ENCODE assay signal across 8 cellular contexts in genomic region chr4:61200195-61200990, GRCh38. TPM values are rescaled to one million over a fixed set of nuclear protein-coding genes. Genes with fewer than 3 reads are reported as not detected.
DNase-seq lines count a peak whose midpoint lies in the region; TF ChIP-seq lines count a peak whose summit lies in the region.

Gene ADGRL3, plus strand, starts transcription at chr4:61200326.

- H3K4me1 ChIP-seq in Peyer's patch: no peaks in the 10 kb centered on the region
- H3K4me1 ChIP-seq in neuron (ENCODE audit: insufficient read depth, low read length): peaks cover 10% of the 10 kb centered on the region
- H3K4me1 ChIP-seq in OCI-LY7 (ENCODE audit: insufficient read depth, low read length, poor library complexity, severe bottlenecking): no peaks in the 10 kb centered on the region

- POLR2A ChIA-PET in OCI-LY7 (lab: Charles Lee): no interaction called here

- peaks cover 0 to 9% of the 10 kb centered on the region in 2 donors for H3K27me3 ChIP-seq in Peyer's patch
- no peaks in the 10 kb centered on the region for H3K27me3 ChIP-seq in neuron (ENCODE audit: insufficient read depth, low read length)

- no peak for TF ChIP-seq CTCF in Peyer's patch (IDR thresholded peaks at IDR 0.05)
- TF ChIP-seq CTCF in foreskin fibroblast (IDR thresholded peaks at IDR 0.05; ENCODE audit: low read depth, low read length): no peak
- no peak for TF ChIP-seq CTCF in OCI-LY7 (conservative IDR thresholded peaks at IDR 0.05; ENCODE audit: low read length)

- DNase-seq in HuH-7 (ENCODE audit: low spot score): peak; percentile 15
- DNase-seq in Peyer's patch: peak in 2 of 3 donors; percentile 41 to 48
- peak in 1 of 2 donors; percentile 54 for DNase-seq in foreskin fibroblast
- DNase-seq in AML-193 (lab: John Stamatoyannopoulos, UW): no peak
- no peak for DNase-seq in OCI-LY7 (ENCODE audit: low spot score)
- no peak for DNase-seq in cortex of kidney (lab: John Stamatoyannopoulos, UW)
- no peak for DNase-seq in GM19238 (ENCODE audit: insufficient read length, low spot score)

- no peaks in the 10 kb centered on the region for H3K79me2 ChIP-seq in OCI-LY7 (ENCODE audit: insufficient read depth, low read depth, low read length)

- CTCF ChIA-PET in OCI-LY7 (lab: Charles Lee; ENCODE audit: unreplicated experiment): no interaction called here

- H4K20me1 ChIP-seq in OCI-LY7 (ENCODE audit: insufficient read depth, low read length): no peaks in the 10 kb centered on the region

- no peaks in the 10 kb centered on the region for H3K9me2 ChIP-seq in OCI-LY7 (ENCODE audit: insufficient read depth, low read length)

- peak within 1 kb of the TSS; percentile 28 to 58 (median 42) for H3K4me3 ChIP-seq in Peyer's patch
- peak within 1 kb of the TSS; percentile 19 to 40 for H3K4me3 ChIP-seq in foreskin fibroblast (ENCODE audit: low read depth in 1 of 2, low read length in 2 of 2)
- peak within 1 kb of the TSS; percentile 82 for H3K4me3 ChIP-seq in neuron (ENCODE audit: low read length)
- H3K4me3 ChIP-seq in OCI-LY7 (ENCODE audit: low read depth, low read length, poor library complexity, severe bottlenecking): no peak within 1 kb of the TSS

- H3K9me3 ChIP-seq in Peyer's patch: no peaks in the 10 kb centered on the region
- H3K9me3 ChIP-seq in neuron (ENCODE audit: low read length): no peaks in the 10 kb centered on the region
- H3K9me3 ChIP-seq in OCI-LY7 (ENCODE audit: low read length): no peaks in the 10 kb centered on the region

- intact Hi-C loops in OCI-LY7 (cut with micrococcal nuclease; ENCODE audit: unreplicated experiment): no loop called here

- no peak for TF ChIP-seq POLR2A in Peyer's patch (IDR thresholded peaks at IDR 0.05)

- BruUV-seq in OCI-LY7 (replicated peaks; lab: Mats Ljungman, UMichigan): no TSS peak

- no peak within 1 kb of the TSS for H3K4me2 ChIP-seq in OCI-LY7 (ENCODE audit: low read length)

- H3K36me3 ChIP-seq in Peyer's patch (no peaks in the 10 kb centered on the region), neuron (ENCODE audit: insufficient read depth, low read length) (no peaks in the 10 kb centered on the region), OCI-LY7 (ENCODE audit: insufficient read depth, low read length) (no peaks in the 10 kb centered on the region)

- H3K27ac ChIP-seq in Peyer's patch (peak within 1 kb of the TSS; percentile 25 to 76 (median 58)), OCI-LY7 (ENCODE audit: low read depth, low read length, poor library complexity, severe bottlenecking) (no peak within 1 kb of the TSS)

- H2AFZ ChIP-seq in neuron (ENCODE audit: low read depth, low read length): peak within 1 kb of the TSS; percentile 93
- H2AFZ ChIP-seq in OCI-LY7 (ENCODE audit: low read length): no peak within 1 kb of the TSS

RNA-seq across cellular contexts. Expression of gene ADGRL3, which starts in this region (rescaled TPM):
- total RNA-seq in Peyer's patch: 10 to 100 TPM in 1 of 4 donors, 1 to 10 TPM in 3; 3.7 to 39.6 (median 9.1) TPM
- not detected in 2 replicates for total RNA-seq in OCI-LY7 (2014; rRNA removed; shearing (Covaris generic))
- total RNA-seq in OCI-LY7 (2022): not detected in 2 replicates

Comparison
In these comparisons a context has a peak if more than half of its experiments do, and no peak if none do; other contexts are left out.
1. RNA of gene ADGRL3 (total RNA-seq): 3.7 to 39.6 TPM in Peyer's patch; not detected in OCI-LY7; every median in the first group is over 4 times any median in the second.
2. DNase-seq: peak in HuH-7 (single experiment) and Peyer's patch (2 of 3); none in AML-193 (0 of 2), OCI-LY7 (single experiment), cortex of kidney (single experiment) and GM19238 (single experiment).